21 cellular contexts compared by ENCODE assay signal in the genomic region with DNA sequence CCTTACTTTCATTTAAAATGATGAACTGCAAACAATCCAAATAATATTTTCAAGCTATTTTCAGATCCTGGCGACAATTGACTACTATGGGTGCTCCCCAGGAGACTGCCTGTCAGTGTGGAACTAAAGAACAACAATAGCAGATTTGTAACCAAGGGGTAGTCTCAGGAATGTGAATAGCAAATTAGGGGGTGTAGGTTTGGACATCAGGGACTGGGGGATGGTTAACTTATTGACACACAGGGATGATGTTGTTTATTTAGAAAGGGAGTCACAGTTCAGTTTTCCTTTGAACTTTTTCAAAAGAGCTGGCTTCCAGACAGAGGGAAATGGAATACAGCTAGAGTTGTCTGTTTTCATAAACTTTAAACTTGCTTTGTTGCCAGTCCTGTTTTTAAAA.
"Had no signal": no experiment of that assay in that cellular context is flagged by ENCODE, and none has a peak within 500 bp of the region (broad histone marks: within the 10 kb centered on the region; RNA-seq: fewer than 3 reads in every experiment).

No MANE protein-coding gene starts in this region.

- DNase-seq: activated CD4-positive, alpha-beta T cell treated with anti-CD3 and anti-CD28 coated beads for 1 hour; activated CD4-positive, alpha-beta T cell treated with anti-CD3 and anti-CD28 coated beads, Interleukin-2, amount 50 U/mL, for 4 hours; activated effector memory CD4-positive, alpha-beta T cell treated with anti-CD3 and anti-CD28 coated beads, Interleukin-2, amount 50 U/mL, for 16 hours; activated naive CD4-positive, alpha-beta T cell treated with anti-CD3 and anti-CD28 coated beads, Interleukin-2, amount 50 U/mL, for 16 hours; activated T-cell treated with anti-CD3 and anti-CD28 coated beads, Interleukin-2, amount 50 U/mL, for 72 hours; aorta; cortex of kidney; effector CD4-positive, alpha-beta T cell; esophagus squamous epithelium; left colon; ovary; retina; stimulated activated naive B cell treated with anti-CD40 and anti-IgM and Interleukin-4, amounts not matched to agents 10 μg/mL and 1 μg/mL and 100 μg/mL, for 72 hours; T-helper 2 cell; upper lobe of right lung had no signal

- H3K4me1 ChIP-seq: breast epithelium, esophagus squamous epithelium, upper lobe of right lung had no signal

- H3K27me3 Mint-ChIP-seq: natural killer cell treated with Interleukin-12 subunit alpha and Interleukin-12 subunit beta and Interleukin-15 and Interleukin-18, amount 100 ng/mL, for 72 hours; stimulated activated naive B cell treated with anti-CD40 and anti-IgM and Interleukin-4, amounts not matched to agents 10 μg/mL and 1 μg/mL and 100 μg/mL, for 72 hours had no signal

- H3K27ac ChIP-seq: breast epithelium, esophagus squamous epithelium, ovary, thoracic aorta, upper lobe of right lung, VCaP had no signal

- ATAC-seq: activated T-cell treated with anti-CD3 and anti-CD28 coated beads, Interleukin-2, amount 50 U/mL, for 72 hours; left colon; natural killer cell treated with Interleukin-12 subunit alpha and Interleukin-12 subunit beta and Interleukin-15 and Interleukin-18, amount 100 ng/mL, for 72 hours; stimulated activated naive B cell treated with anti-CD40 and anti-IgM and Interleukin-4, amounts not matched to agents 10 μg/mL and 1 μg/mL and 100 μg/mL, for 72 hours; upper lobe of right lung had no signal

- H3K9me3 ChIP-seq: breast epithelium, esophagus squamous epithelium, ovary, thoracic aorta, upper lobe of right lung had no signal

- H3K36me3 Mint-ChIP-seq: mesothelial cell of epicardium; natural killer cell treated with Interleukin-12 subunit alpha and Interleukin-12 subunit beta and Interleukin-15 and Interleukin-18, amount 100 ng/mL, for 72 hours; stimulated activated naive B cell treated with anti-CD40 and anti-IgM and Interleukin-4, amounts not matched to agents 10 μg/mL and 1 μg/mL and 100 μg/mL, for 72 hours had no signal

- H3K4me1 Mint-ChIP-seq: stimulated activated naive B cell treated with anti-CD40 and anti-IgM and Interleukin-4, amounts not matched to agents 10 μg/mL and 1 μg/mL and 100 μg/mL, for 72 hours had no signal

- H3K4me3 Mint-ChIP-seq: activated T-cell treated with anti-CD3 and anti-CD28 coated beads, Interleukin-2, amount 50 U/mL, for 72 hours; mesothelial cell of epicardium; natural killer cell treated with Interleukin-12 subunit alpha and Interleukin-12 subunit beta and Interleukin-15 and Interleukin-18, amount 100 ng/mL, for 72 hours; stimulated activated naive B cell treated with anti-CD40 and anti-IgM and Interleukin-4, amounts not matched to agents 10 μg/mL and 1 μg/mL and 100 μg/mL, for 72 hours had no signal

- H3K36me3 ChIP-seq: breast epithelium, esophagus squamous epithelium, ovary, thoracic aorta, upper lobe of right lung had no signal

- H3K4me3 ChIP-seq: breast epithelium, esophagus squamous epithelium, lung, ovary, thoracic aorta, upper lobe of right lung had no signal

- H3K27me3 ChIP-seq: breast epithelium, esophagus squamous epithelium, ovary, upper lobe of right lung had no signal

- H3K27ac Mint-ChIP-seq: activated T-cell treated with anti-CD3 and anti-CD28 coated beads, Interleukin-2, amount 50 U/mL, for 72 hours; mesothelial cell of epicardium; natural killer cell treated with Interleukin-12 subunit alpha and Interleukin-12 subunit beta and Interleukin-15 and Interleukin-18, amount 100 ng/mL, for 72 hours; stimulated activated naive B cell treated with anti-CD40 and anti-IgM and Interleukin-4, amounts not matched to agents 10 μg/mL and 1 μg/mL and 100 μg/mL, for 72 hours had no signal
